In the genomic region with DNA sequence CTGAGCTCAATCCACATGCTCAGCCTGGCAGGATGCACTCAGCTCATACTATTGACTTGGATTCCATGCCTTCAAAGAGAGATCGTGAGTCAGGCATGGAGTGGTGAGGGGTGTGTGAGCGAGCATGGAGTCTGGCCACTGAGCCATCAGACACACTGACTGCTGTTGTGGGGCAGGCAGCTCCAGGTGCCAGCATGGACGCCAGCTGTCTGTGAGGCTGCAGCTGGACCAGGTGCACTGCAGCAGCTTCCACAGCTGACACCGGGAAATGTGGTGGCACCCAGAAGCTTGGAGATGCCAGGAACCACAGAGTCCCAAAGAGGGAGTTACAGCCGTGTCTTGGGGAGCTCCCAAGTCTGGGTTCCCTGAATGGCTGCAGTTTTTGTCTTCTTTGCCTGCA, we compare ENCODE assay signal across 29 cellular contexts.
"Had no signal": no experiment of that assay in that cellular context is flagged by ENCODE, and none has a peak within 500 bp of the region (broad histone marks: within the 10 kb centered on the region; RNA-seq: fewer than 3 reads in every experiment).

No MANE protein-coding gene starts in this region.

- H3K27me3 ChIP-seq: SJCRH30 had no signal

- H3K9ac ChIP-seq: KMS-11 had no signal

- H3K4me1 Mint-ChIP-seq: T-cell had no signal

- H3K4me1 ChIP-seq: SJCRH30 had no signal

- H3K9me3 ChIP-seq: SJCRH30 had no signal

- H3K4me2 ChIP-seq: KMS-11, PC-9 had no signal

- H3K4me3 ChIP-seq: PC-9, SJCRH30, SK-N-MC had no signal

- H3K27ac Mint-ChIP-seq: T-cell had no signal

- H3K36me3 ChIP-seq: SJCRH30 had no signal

- ATAC-seq: Panc1, Right ventricle myocardium inferior, SK-N-SH treated with all-trans-retinoic acid at 6 μM for 48 hours, T-cell had no signal

- DNase-seq: Karpas-422, MM.1S, MV-4-11, NCI-H1092, NCI-H1105, NCI-H1417 treated with DMSO at 0.1 percent for 48 hours, NCI-H146, NCI-H1694, NCI-H187, NCI-H1930, NCI-H2081, NCI-H2171 treated with DMSO at 0.1 percent for 48 hours, NCI-H2227 treated with DMSO at 0.1 percent for 48 hours, NCI-H345, NCI-H446, NCI-H510A treated with DMSO at 0.1 percent for 48 hours, NCI-H524 treated with DMSO at 0.1 percent for 48 hours, NCI-H526 treated with DMSO at 0.1 percent for 48 hours, NCI-H774, PC-9, SIG-M5, SJCRH30, T-cell had no signal

- H3K27ac ChIP-seq: KMS-11, PC-9, RWPE1, SJCRH30, SK-N-MC had no signal

- H3K36me3 Mint-ChIP-seq: T-cell had no signal

- H3K27me3 Mint-ChIP-seq: T-cell had no signal

- H2AFZ ChIP-seq: PC-9 had no signal

- H3K4me3 Mint-ChIP-seq: T-cell had no signal
